ENCODE assay signal across 1 cellular context in genomic region chr7:12826079-12826478, GRCh38.
A peak's percentile ranks its signal among the peaks of the same experiment; 100 is the strongest.
TF ChIP-seq lines count a peak whose summit lies in the region.

No MANE protein-coding gene starts in this region.

TF ChIP-seq in K562, 482 proteins besides CTCF, POLR2A, EP300 and RAD21 (continues in another document):
- TF ChIP-seq CHAMP1 (IDR thresholded peaks at IDR 0.05) (0 out of 2 replicates have a peak, but pooled peaks have one; percentile 31), HNRNPK (IDR thresholded peaks at IDR 0.05; ENCODE audit: low read depth, low read length, poor library complexity, severe bottlenecking) (no peak), ARHGAP35 (IDR thresholded peaks at IDR 0.05; ENCODE audit: partially characterized antibody) (no peak), REST (CRISPR knock-in tag; IDR thresholded peaks at IDR 0.05; ENCODE audit: low read depth) (no peak), CEBPB (tag; IDR thresholded peaks at IDR 0.05) (peak; percentile 49), CREM (IDR thresholded peaks at IDR 0.05; ENCODE audit: low read depth) (no peak), ZBTB26 (CRISPR knock-in tag; IDR thresholded peaks at IDR 0.05) (no peak), GABPB1 (CRISPR knock-in tag; IDR thresholded peaks at IDR 0.05) (no peak), CC2D1A (IDR thresholded peaks at IDR 0.05) (peak; percentile 64; the same call in 1 of the 2 replicates), C11orf30 (IDR thresholded peaks at IDR 0.05; ENCODE audit: low read depth) (no peak), ATF3 (IDR thresholded peaks at IDR 0.05) (peak; percentile 88), ATF3 (CRISPR knock-in tag; conservative IDR thresholded peaks at IDR 0.05) (no peak), SP1 (CRISPR knock-in tag; IDR thresholded peaks at IDR 0.05) (no peak), CREB3L1 (IDR thresholded peaks at IDR 0.05; ENCODE audit: borderline replicate concordance, low read depth) (no peak), CBFB (CRISPR knock-in tag; IDR thresholded peaks at IDR 0.05) (no peak), E2F3 (CRISPR knock-in tag; IDR thresholded peaks at IDR 0.05) (no peak), JUND (IDR thresholded peaks at IDR 0.05; ENCODE audit: borderline replicate concordance, low read depth, low read length) (no peak), JUND (tag; IDR thresholded peaks at IDR 0.05; ENCODE audit: borderline replicate concordance, low read depth, low read length) (no peak), MYNN (IDR thresholded peaks at IDR 0.05) (no peak), MYNN (CRISPR knock-in tag; IDR thresholded peaks at IDR 0.05) (no peak), HMBOX1 (IDR thresholded peaks at IDR 0.05) (no peak), MTA3 (IDR thresholded peaks at IDR 0.05; ENCODE audit: borderline replicate concordance) (no peak), EP400 (IDR thresholded peaks at IDR 0.05) (0 out of 2 replicates have a peak, but pooled peaks have one; percentile 10), POLR2B (IDR thresholded peaks at IDR 0.05; ENCODE audit: low read depth, partially characterized antibody) (no peak), BRF2 (IDR thresholded peaks at IDR 0.05; ENCODE audit: borderline replicate concordance, insufficient read depth, insufficient read length) (no peak), ATF7 (IDR thresholded peaks at IDR 0.05) (peak; percentile 38; the same call in 1 of the 2 replicates), CEBPG (CRISPR knock-in tag; IDR thresholded peaks at IDR 0.05) (peak; percentile 61; the same call in 1 of the 2 replicates), CEBPG (tag; conservative IDR thresholded peaks at IDR 0.05 in 1 of 2, IDR thresholded peaks at IDR 0.05 in 1 of 2) (peak in 1 of 2 experiments; percentile 49; a peak in 2 of 4 replicates), THAP7 (CRISPR knock-in tag; IDR thresholded peaks at IDR 0.05) (no peak), HINFP (tag; conservative IDR thresholded peaks at IDR 0.05; ENCODE audit: low read depth) (no peak), NFIC (IDR thresholded peaks at IDR 0.05) (0 out of 2 replicates have a peak, but pooled peaks have one; percentile 7), ZBTB5 (IDR thresholded peaks at IDR 0.05) (no peak), EWSR1 (IDR thresholded peaks at IDR 0.05; ENCODE audit: borderline replicate concordance, low read depth, partially characterized antibody) (no peak), HDGF (IDR thresholded peaks at IDR 0.05) (no peak), RBBP5 (IDR thresholded peaks at IDR 0.05; ENCODE audit: borderline replicate concordance, insufficient read depth, low read length, poor library complexity, severe bottlenecking) (no peak), PKNOX1 (IDR thresholded peaks at IDR 0.05) (0 out of 2 replicates have a peak, but pooled peaks have one; percentile 18), GTF2B (IDR thresholded peaks at IDR 0.05; ENCODE audit: extremely low read depth, insufficient read length) (no peak), TCF7L2 (IDR thresholded peaks at IDR 0.05; ENCODE audit: low read depth, low read length) (no peak), ZNF134 (CRISPR knock-in tag; conservative IDR thresholded peaks at IDR 0.05) (no peak), BMI1 (IDR thresholded peaks at IDR 0.05; ENCODE audit: low read length) (no peak), MYC (IDR thresholded peaks at IDR 0.05; ENCODE audit: low read depth, low read length) (no peak), MYC (CRISPR knock-in tag; IDR thresholded peaks at IDR 0.05; ENCODE audit: borderline replicate concordance, low read depth) (no peak)
